ENCODE assay signal across 28 cellular contexts in genomic region chr9:135413461-135413860, GRCh38.
"Had no signal": no experiment of that assay in that cellular context is flagged by ENCODE, and none has a peak within 500 bp of the region (broad histone marks: within the 10 kb centered on the region; RNA-seq: fewer than 3 reads in every experiment).

No MANE protein-coding gene starts in this region.

- DNase-seq: activated CD4-positive, alpha-beta T cell treated with anti-CD3 and anti-CD28 coated beads, Interleukin-2, amount 50 U/mL, for 1 hour; activated CD8-positive, alpha-beta T cell treated with anti-CD3 and anti-CD28 coated beads for 36 hours; activated naive CD4-positive, alpha-beta T cell; activated naive CD8-positive, alpha-beta T cell treated with anti-CD3 and anti-CD28 coated beads for 36 hours; activated T-cell treated with anti-CD3 and anti-CD28 coated beads, Interleukin-2, amount 50 U/mL, for 4 hours; adrenal gland; effector CD4-positive, alpha-beta T cell; left lung; mesendoderm; nephron progenitor cell; psoas muscle; sigmoid colon; small intestine; stimulated activated CD4-positive, alpha-beta T cell treated with anti-CD3 and anti-CD28 coated beads, Interleukin-1b, Interleukin-23, amount 100 ng/mL, for 48 hours; stimulated activated CD4-positive, alpha-beta T cell treated with anti-CD3 and anti-CD28 coated beads, Interleukin-4, amount 100 ng/mL, for 4 hours; stimulated activated CD8-positive, alpha-beta memory T cell treated with anti-CD3 and anti-CD28 coated beads, Interleukin-4, amount 100 ng/mL, for 48 hours; stimulated activated naive B cell treated with anti-CD40 and anti-IgM and Interleukin-4, amounts not matched to agents 10 μg/mL and 1 μg/mL and 100 μg/mL, for 72 hours; T-helper 17 cell; T1000 had no signal

- H3K4me1 ChIP-seq: adrenal gland, ascending aorta, left lung, pancreas, psoas muscle, sigmoid colon had no signal

- H3K27ac Mint-ChIP-seq: activated CD8-positive, alpha-beta T cell treated with anti-CD3 and anti-CD28 coated beads for 36 hours; activated naive CD8-positive, alpha-beta T cell treated with anti-CD3 and anti-CD28 coated beads for 36 hours; activated T-helper 17 cell treated with anti-CD3 and anti-CD28 coated beads, Interleukin-2, amount 50 U/mL, for 72 hours; brain; nephron progenitor cell; stimulated activated naive B cell treated with anti-CD40 and anti-IgM and Interleukin-4, amounts not matched to agents 10 μg/mL and 1 μg/mL and 100 μg/mL, for 72 hours; T-helper 17 cell had no signal

- H3K4me1 Mint-ChIP-seq: activated naive CD8-positive, alpha-beta T cell treated with anti-CD3 and anti-CD28 coated beads for 36 hours; activated T-helper 17 cell treated with anti-CD3 and anti-CD28 coated beads, Interleukin-2, amount 50 U/mL, for 72 hours; brain had no signal

- H3K27ac ChIP-seq: adrenal gland, ascending aorta, cardiac muscle cell, epithelial cell of prostate, left lung, pancreas, psoas muscle, sigmoid colon, suprapubic skin, tibial artery had no signal

- H3K36me3 ChIP-seq: adrenal gland, ascending aorta, cardiac muscle cell, left lung, pancreas, sigmoid colon, suprapubic skin, tibial artery had no signal

- H3K9me3 ChIP-seq: adrenal gland, ascending aorta, left lung, pancreas, psoas muscle, sigmoid colon, suprapubic skin, tibial artery had no signal

- H3K9me3 Mint-ChIP-seq: activated CD8-positive, alpha-beta T cell treated with anti-CD3 and anti-CD28 coated beads for 36 hours; activated naive CD8-positive, alpha-beta T cell treated with anti-CD3 and anti-CD28 coated beads for 36 hours; activated T-cell treated with anti-CD3 and anti-CD28 coated beads, Interleukin-2, amount 50 U/mL, for 4 hours; activated T-helper 17 cell treated with anti-CD3 and anti-CD28 coated beads, Interleukin-2, amount 50 U/mL, for 72 hours; nephron progenitor cell; stimulated activated naive B cell treated with anti-CD40 and anti-IgM and Interleukin-4, amounts not matched to agents 10 μg/mL and 1 μg/mL and 100 μg/mL, for 72 hours had no signal

- H3K4me3 Mint-ChIP-seq: activated CD8-positive, alpha-beta T cell treated with anti-CD3 and anti-CD28 coated beads for 36 hours; activated naive CD8-positive, alpha-beta T cell treated with anti-CD3 and anti-CD28 coated beads for 36 hours; activated T-cell treated with anti-CD3 and anti-CD28 coated beads, Interleukin-2, amount 50 U/mL, for 4 hours; activated T-helper 17 cell treated with anti-CD3 and anti-CD28 coated beads, Interleukin-2, amount 50 U/mL, for 72 hours; brain; nephron progenitor cell; stimulated activated naive B cell treated with anti-CD40 and anti-IgM and Interleukin-4, amounts not matched to agents 10 μg/mL and 1 μg/mL and 100 μg/mL, for 72 hours; T-helper 17 cell had no signal

- H3K36me3 Mint-ChIP-seq: activated naive CD8-positive, alpha-beta T cell treated with anti-CD3 and anti-CD28 coated beads for 36 hours; brain; stimulated activated naive B cell treated with anti-CD40 and anti-IgM and Interleukin-4, amounts not matched to agents 10 μg/mL and 1 μg/mL and 100 μg/mL, for 72 hours had no signal

- ATAC-seq: activated CD8-positive, alpha-beta T cell treated with anti-CD3 and anti-CD28 coated beads for 36 hours; activated T-helper 17 cell treated with anti-CD3 and anti-CD28 coated beads, Interleukin-2, amount 50 U/mL, for 72 hours; left lung; pancreas; psoas muscle; stimulated activated naive B cell treated with anti-CD40 and anti-IgM and Interleukin-4, amounts not matched to agents 10 μg/mL and 1 μg/mL and 100 μg/mL, for 72 hours; T-helper 17 cell had no signal

- H3K4me3 ChIP-seq: adrenal gland, ascending aorta, cardiac muscle cell, left lung, lung, pancreas, psoas muscle, sigmoid colon, suprapubic skin, tibial artery had no signal

- H3K27me3 ChIP-seq: ascending aorta, cardiac muscle cell, pancreas had no signal
